Comparison of ENCODE assay signal across 8 cellular contexts in genomic region chr1:8816306-8816705, GRCh38. TPM values are rescaled to one million over a fixed set of nuclear protein-coding genes. Genes with fewer than 3 reads are reported as not detected.
DNase-seq lines count a peak whose midpoint lies in the region; ATAC-seq and TF ChIP-seq lines count a peak whose summit lies in the region.

No MANE protein-coding gene starts in this region.

- H3K36me3 Mint-ChIP-seq in activated T-helper 17 cell treated with anti-CD3 and anti-CD28 coated beads, Interleukin-2, amount 50 U/mL, for 72 hours (ENCODE audit: low read depth) = peaks cover 7% of the 10 kb centered on the region
- peaks cover 6% of the 10 kb centered on the region for H3K36me3 Mint-ChIP-seq in stimulated activated effector memory CD8-positive, alpha-beta T cell treated with anti-CD3 and anti-CD28 coated beads, Interleukin-12 subunit alpha, Interleukin-12 subunit beta, amount 100 ng/mL, for 72 hours

- TF ChIP-seq CTCF in left ventricle myocardium inferior (IDR thresholded peaks at IDR 0.05; ENCODE audit: borderline replicate concordance) = no peak

- intact Hi-C loops in left ventricle myocardium inferior (cut with micrococcal nuclease) (no loop called here), Right ventricle myocardium superior (cut with DNase I) (no loop called here)

- no peaks in the 10 kb centered on the region for H3K9me3 Mint-ChIP-seq in activated T-helper 17 cell treated with anti-CD3 and anti-CD28 coated beads, Interleukin-2, amount 50 U/mL, for 72 hours
- no peaks in the 10 kb centered on the region for H3K9me3 Mint-ChIP-seq in stimulated activated effector memory CD8-positive, alpha-beta T cell treated with anti-CD3 and anti-CD28 coated beads, Interleukin-12 subunit alpha, Interleukin-12 subunit beta, amount 100 ng/mL, for 72 hours

- peaks cover 63% of the 10 kb centered on the region for H3K4me1 ChIP-seq in left ventricle myocardium inferior

- H3K27ac ChIP-seq in left ventricle myocardium inferior (replicated peaks) = peak overlapping the region; percentile 98

- H3K27ac Mint-ChIP-seq in activated T-helper 17 cell treated with anti-CD3 and anti-CD28 coated beads, Interleukin-2, amount 50 U/mL, for 72 hours = peak overlapping the region; percentile 90
- H3K27ac Mint-ChIP-seq in stimulated activated effector memory CD8-positive, alpha-beta T cell treated with anti-CD3 and anti-CD28 coated beads, Interleukin-12 subunit alpha, Interleukin-12 subunit beta, amount 100 ng/mL, for 72 hours = peak overlapping the region; percentile 88

- ATAC-seq in Right ventricle myocardium superior (ENCODE audit: poor library complexity) (no peak), GM19023 (IDR thresholded peaks at IDR 0.05; ENCODE audit: unreplicated experiment) (no peak)
- ATAC-seq in activated T-helper 17 cell treated with anti-CD3 and anti-CD28 coated beads, Interleukin-2, amount 50 U/mL, for 72 hours (replicated peaks) = no peak
- no peak for ATAC-seq in stimulated activated effector memory CD8-positive, alpha-beta T cell treated with anti-CD3 and anti-CD28 coated beads, Interleukin-12 subunit alpha, Interleukin-12 subunit beta, amount 100 ng/mL, for 72 hours

- H3K4me3 ChIP-seq in left ventricle myocardium inferior (peak overlapping the region; percentile 96), iPS-18c (ENCODE audit: insufficient read depth, low read depth, low read length) (peak overlapping the region; percentile 78)

- no peaks in the 10 kb centered on the region for H3K27me3 Mint-ChIP-seq in activated T-helper 17 cell treated with anti-CD3 and anti-CD28 coated beads, Interleukin-2, amount 50 U/mL, for 72 hours

- H3K36me3 ChIP-seq in left ventricle myocardium inferior = no peaks in the 10 kb centered on the region

- H3K4me3 Mint-ChIP-seq in activated T-helper 17 cell treated with anti-CD3 and anti-CD28 coated beads, Interleukin-2, amount 50 U/mL, for 72 hours = peak overlapping the region; percentile 86
- peak overlapping the region; percentile 79 for H3K4me3 Mint-ChIP-seq in stimulated activated effector memory CD8-positive, alpha-beta T cell treated with anti-CD3 and anti-CD28 coated beads, Interleukin-12 subunit alpha, Interleukin-12 subunit beta, amount 100 ng/mL, for 72 hours

- no peak for DNase-seq in left ventricle myocardium inferior
- DNase-seq in Right ventricle myocardium superior = no peak
- no peak for DNase-seq in stimulated activated effector memory CD8-positive, alpha-beta T cell treated with anti-CD3 and anti-CD28 coated beads, Interleukin-12 subunit alpha, Interleukin-12 subunit beta, amount 100 ng/mL, for 72 hours (ENCODE audit: low spot score in 2 of 2)
- DNase-seq in NCI-H1436 (lab: John Stamatoyannopoulos, UW) = no peak
- DNase-seq in T1000 (lab: John Stamatoyannopoulos, UW) = no peak

- peaks cover 39% of the 10 kb centered on the region for H3K4me1 Mint-ChIP-seq in activated T-helper 17 cell treated with anti-CD3 and anti-CD28 coated beads, Interleukin-2, amount 50 U/mL, for 72 hours
- peaks cover 48% of the 10 kb centered on the region for H3K4me1 Mint-ChIP-seq in stimulated activated effector memory CD8-positive, alpha-beta T cell treated with anti-CD3 and anti-CD28 coated beads, Interleukin-12 subunit alpha, Interleukin-12 subunit beta, amount 100 ng/mL, for 72 hours

- no peaks in the 10 kb centered on the region for H3K27me3 ChIP-seq in left ventricle myocardium inferior (ENCODE audit: low read depth)

- H3K9me3 ChIP-seq in left ventricle myocardium inferior (replicated peaks) = no peaks in the 10 kb centered on the region
- no peaks in the 10 kb centered on the region for H3K9me3 ChIP-seq in iPS-18c (ENCODE audit: control insufficient read depth, insufficient read depth, low read length)

RNA-seq across cellular contexts. Expression of gene RERE, which starts 1.1 kb away (rescaled TPM):
- total RNA-seq in left ventricle myocardium inferior (141 TPM), Right ventricle myocardium superior (114 TPM)
- 10 to 100 TPM; 48.0 to 50.5 TPM for total RNA-seq in activated T-helper 17 cell treated with anti-CD3 and anti-CD28 coated beads, Interleukin-2, amount 50 U/mL, for 72 hours
